Comparison of ENCODE assay signal across 28 cellular contexts in the genomic region with DNA sequence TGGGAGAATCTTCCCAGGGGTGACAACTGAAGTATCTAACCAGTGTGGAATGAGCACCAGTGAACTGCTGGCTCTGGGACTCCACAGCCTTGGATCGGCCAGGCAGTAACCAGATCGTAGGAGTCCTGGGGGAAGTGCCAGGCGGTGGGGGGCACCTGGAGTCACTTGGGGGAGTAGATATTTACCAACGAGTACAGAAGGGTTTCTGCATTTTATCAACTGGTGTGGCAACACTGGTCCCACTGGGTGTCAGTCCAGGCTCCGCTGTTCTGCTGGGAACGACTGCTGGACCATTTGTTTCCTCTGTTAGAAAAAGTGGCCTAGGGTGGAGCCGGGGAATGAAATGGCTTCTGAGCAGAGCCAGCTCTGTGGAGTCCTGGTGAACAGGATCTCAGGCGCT. TPM values are rescaled to one million over a fixed set of nuclear protein-coding genes. Genes with fewer than 3 reads are reported as not detected.
DNase-seq lines count a peak whose midpoint lies in the region; ATAC-seq and TF ChIP-seq lines count a peak whose summit lies in the region.
"Had no signal": no experiment of that assay in that cellular context is flagged by ENCODE, and none has a peak within 500 bp of the region (broad histone marks: within the 10 kb centered on the region; RNA-seq: fewer than 3 reads in every experiment).

No MANE protein-coding gene starts in this region.

- DNase-seq in Right ventricle myocardium superior (peak; percentile 65), cardiac septum (ENCODE audit: low spot score) (no peak), right cardiac atrium (peak in 1 of 3 donors; percentile 67), sigmoid colon (no peak), SW 1271 (lab: John Stamatoyannopoulos, UW) (no peak), AG20443 (ENCODE audit: low spot score) (no peak)
- DNase-seq: 8988T; activated CD4-positive, alpha-beta T cell treated with anti-CD3 and anti-CD28 coated beads, Interleukin-2, amount 10 ng/mL, durations not matched to agents 24 days and 14 days; activated gamma-delta T cell; activated T-cell treated with anti-CD3 and anti-CD28 coated beads, Interleukin-2, amount 50 U/mL, for 1 hour; CD8-positive, alpha-beta memory T cell; effector memory CD4-positive, alpha-beta T cell; GOT3; naive thymus-derived CD4-positive, alpha-beta T cell; NCI-H1092 treated with DMSO at 0.1 percent for 48 hours; NCI-H1930; NCI-H524 treated with DMSO at 0.1 percent for 48 hours; NK-92 treated with Interleukin-12 subunit alpha and Interleukin-12 subunit beta, amount 100 ng/mL, for 24 hours; PC-3; SHP77; stimulated activated CD4-positive, alpha-beta T cell treated with anti-CD3 and anti-CD28 coated beads, Interleukin-4, amount 100 ng/mL, for 24 hours; T1000 had no signal

- intact Hi-C loops in Right ventricle myocardium superior (cut with DNase I) (no loop called here), cardiac septum (cut with DNase I) (loop anchor here (2.0 kb wide), 1 partner anchor 22 kb away; no protein-coding TSS in a partner anchor), right cardiac atrium (cut with DNase I) (no loop called here), sigmoid colon (cut with DNase I) (no loop called here)

- H3K27ac ChIP-seq in right cardiac atrium (ENCODE audit: low read length) = peak overlapping the region; percentile 63
- H3K27ac ChIP-seq in sigmoid colon = peak overlapping the region; percentile 33 to 55 (median 46)

- no peaks in the 10 kb centered on the region for H3K36me3 ChIP-seq in sigmoid colon

- H3K9me3 ChIP-seq in right cardiac atrium (ENCODE audit: control insufficient read depth, low read length) (no peaks in the 10 kb centered on the region), sigmoid colon (no peaks in the 10 kb centered on the region)

- ATAC-seq in Right ventricle myocardium superior (ENCODE audit: poor library complexity) = peak; percentile 0
- no peak for ATAC-seq in right cardiac atrium
- no peak; the same call in 2 of the 3 replicates for ATAC-seq in SK-N-SH treated with all-trans-retinoic acid at 6 μM for 48 hours
- ATAC-seq in GM21723 (IDR thresholded peaks at IDR 0.05; ENCODE audit: unreplicated experiment) = no peak
- ATAC-seq: naive thymus-derived CD4-positive, alpha-beta T cell; PC-3; stimulated activated effector memory CD8-positive, alpha-beta T cell treated with anti-CD3 and anti-CD28 coated beads, Interleukin-12 subunit alpha, Interleukin-12 subunit beta, amount 100 ng/mL, for 72 hours had no signal

- 42% methylated on average over 8 of the region's 8 CpGs for WGBS in right cardiac atrium
- WGBS in sigmoid colon, 2 donors = 77 to 86% methylated on average over 8 of the region's 8 CpGs

- H3K4me3 ChIP-seq in right cardiac atrium (ENCODE audit: low read length) (no peak overlapping the region), sigmoid colon (no peak overlapping the region)

- TF ChIP-seq POLR2A in sigmoid colon (IDR thresholded peaks at IDR 0.05) = no peak

- H3K4me1 ChIP-seq in right cardiac atrium (ENCODE audit: control insufficient read depth, insufficient read depth, low read length) (peaks cover 20% of the 10 kb centered on the region), sigmoid colon (peaks cover 0 to 10% (median 0%) of the 10 kb centered on the region in 4 donors)

- TF ChIP-seq EP300 in sigmoid colon (IDR thresholded peaks at IDR 0.05) = no peak

- TF ChIP-seq CTCF in sigmoid colon (IDR thresholded peaks at IDR 0.05) = no peak

- H3K27me3 ChIP-seq in right cardiac atrium (ENCODE audit: control insufficient read depth, insufficient read depth) (no peaks in the 10 kb centered on the region), sigmoid colon (no peaks in the 10 kb centered on the region)

TF ChIP-seq in SK-N-SH treated with all-trans-retinoic acid at 6 μM for 48 hours, 23 proteins besides CTCF, POLR2A, EP300 and RAD21:
- TF ChIP-seq, protein P1, sequence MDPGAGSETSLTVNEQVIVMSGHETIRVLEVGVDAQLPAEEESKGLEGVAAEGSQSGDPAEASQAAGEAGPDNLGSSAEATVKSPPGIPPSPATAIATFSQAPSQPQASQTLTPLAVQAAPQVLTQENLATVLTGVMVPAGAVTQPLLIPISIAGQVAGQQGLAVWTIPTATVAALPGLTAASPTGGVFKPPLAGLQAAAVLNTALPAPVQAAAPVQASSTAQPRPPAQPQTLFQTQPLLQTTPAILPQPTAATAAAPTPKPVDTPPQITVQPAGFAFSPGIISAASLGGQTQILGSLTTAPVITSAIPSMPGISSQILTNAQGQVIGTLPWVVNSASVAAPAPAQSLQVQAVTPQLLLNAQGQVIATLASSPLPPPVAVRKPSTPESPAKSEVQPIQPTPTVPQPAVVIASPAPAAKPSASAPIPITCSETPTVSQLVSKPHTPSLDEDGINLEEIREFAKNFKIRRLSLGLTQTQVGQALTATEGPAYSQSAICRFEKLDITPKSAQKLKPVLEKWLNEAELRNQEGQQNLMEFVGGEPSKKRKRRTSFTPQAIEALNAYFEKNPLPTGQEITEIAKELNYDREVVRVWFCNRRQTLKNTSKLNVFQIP (CRISPR knock-in tag; IDR thresholded peaks at IDR 0.05; ENCODE audit: borderline replicate concordance, low read depth) = no peak
- TF ChIP-seq ISL1 (CRISPR knock-in tag; IDR thresholded peaks at IDR 0.05) (no peak), GLIS3 (CRISPR knock-in tag; IDR thresholded peaks at IDR 0.05) (no peak), ZFP30 (CRISPR knock-in tag; IDR thresholded peaks at IDR 0.05) (no peak), ESRRG (CRISPR knock-in tag; IDR thresholded peaks at IDR 0.05) (no peak)
- TF ChIP-seq, protein P2, sequence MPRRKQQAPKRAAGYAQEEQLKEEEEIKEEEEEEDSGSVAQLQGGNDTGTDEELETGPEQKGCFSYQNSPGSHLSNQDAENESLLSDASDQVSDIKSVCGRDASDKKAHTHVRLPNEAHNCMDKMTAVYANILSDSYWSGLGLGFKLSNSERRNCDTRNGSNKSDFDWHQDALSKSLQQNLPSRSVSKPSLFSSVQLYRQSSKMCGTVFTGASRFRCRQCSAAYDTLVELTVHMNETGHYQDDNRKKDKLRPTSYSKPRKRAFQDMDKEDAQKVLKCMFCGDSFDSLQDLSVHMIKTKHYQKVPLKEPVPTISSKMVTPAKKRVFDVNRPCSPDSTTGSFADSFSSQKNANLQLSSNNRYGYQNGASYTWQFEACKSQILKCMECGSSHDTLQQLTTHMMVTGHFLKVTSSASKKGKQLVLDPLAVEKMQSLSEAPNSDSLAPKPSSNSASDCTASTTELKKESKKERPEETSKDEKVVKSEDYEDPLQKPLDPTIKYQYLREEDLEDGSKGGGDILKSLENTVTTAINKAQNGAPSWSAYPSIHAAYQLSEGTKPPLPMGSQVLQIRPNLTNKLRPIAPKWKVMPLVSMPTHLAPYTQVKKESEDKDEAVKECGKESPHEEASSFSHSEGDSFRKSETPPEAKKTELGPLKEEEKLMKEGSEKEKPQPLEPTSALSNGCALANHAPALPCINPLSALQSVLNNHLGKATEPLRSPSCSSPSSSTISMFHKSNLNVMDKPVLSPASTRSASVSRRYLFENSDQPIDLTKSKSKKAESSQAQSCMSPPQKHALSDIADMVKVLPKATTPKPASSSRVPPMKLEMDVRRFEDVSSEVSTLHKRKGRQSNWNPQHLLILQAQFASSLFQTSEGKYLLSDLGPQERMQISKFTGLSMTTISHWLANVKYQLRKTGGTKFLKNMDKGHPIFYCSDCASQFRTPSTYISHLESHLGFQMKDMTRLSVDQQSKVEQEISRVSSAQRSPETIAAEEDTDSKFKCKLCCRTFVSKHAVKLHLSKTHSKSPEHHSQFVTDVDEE (CRISPR knock-in tag; IDR thresholded peaks at IDR 0.05) = no peak

RNA-seq across cellular contexts. Expression of a gene that starts 14.4 kb away (rescaled TPM):
- total RNA-seq in Right ventricle myocardium superior (16.9 TPM), cardiac septum (20.5 TPM), right cardiac atrium (10 to 100 TPM; 25.9 to 50.5 (median 32.8) TPM), sigmoid colon (10 to 100 TPM in 1 of 4 donors, 1 to 10 TPM in 3; 1.6 to 14.7 (median 4.0) TPM)
- polyA plus RNA-seq in right cardiac atrium (22.6 TPM), sigmoid colon (1 to 10 TPM in 2 of 3 donors, under 1 TPM in 1; 0.92 to 2.5 (median 1.2) TPM)
- total RNA-seq: activated CD4-positive, alpha-beta T cell treated with anti-CD3 and anti-CD28 coated beads, Interleukin-2, amount 10 ng/mL, durations not matched to agents 24 days and 14 days; PC-3 had no signal
- polyA plus RNA-seq: CD8-positive, alpha-beta memory T cell had no signal

RNA-seq across cellular contexts. Expression of a gene that starts 46.9 kb away (rescaled TPM):
- total RNA-seq in Right ventricle myocardium superior (30.4 TPM), cardiac septum (25.0 TPM), right cardiac atrium (10 to 100 TPM; 18.2 to 44.8 (median 41.3) TPM), sigmoid colon (not detected)
- polyA plus RNA-seq in right cardiac atrium (5.7 TPM), sigmoid colon (under 1 TPM in 1 of 3 donors, not detected in 2; 0.06 TPM)
- total RNA-seq: activated CD8-positive, alpha-beta memory T cell treated with anti-CD3 and anti-CD28 coated beads for 36 hours; CD8-positive, alpha-beta memory T cell; epithelial cell of proximal tubule; left colon; PC-3 had no signal
- polyA plus RNA-seq: CD8-positive, alpha-beta memory T cell; naive thymus-derived CD4-positive, alpha-beta T cell had no signal

RNA-seq across cellular contexts. Expression of a gene that starts 48.4 kb away (rescaled TPM):
- total RNA-seq in Right ventricle myocardium superior (232 TPM), cardiac septum (239 TPM), right cardiac atrium (100 to 1,000 TPM; 267 to 489 (median 336) TPM), sigmoid colon (100 to 1,000 TPM in 3 of 4 donors, 10 to 100 TPM in 1; 95.8 to 181 (median 127) TPM)
- polyA plus RNA-seq in right cardiac atrium (154 TPM), sigmoid colon (10 to 100 TPM; 37.9 to 76.7 (median 69.1) TPM)

Comparison
In these comparisons a context has a peak if more than half of its experiments do, and no peak if none do; other contexts are left out.
1. RNA of a gene that starts 46.9 kb away (total RNA-seq): 18.2 to 44.8 TPM in right cardiac atrium, 30.4 TPM in Right ventricle myocardium superior (single experiment) and 25.0 TPM in cardiac septum (single experiment); not detected in sigmoid colon; every median in the first group is over 10 times any median in the second.